In genomic region chr2:219507555-219508443, GRCh38 we compare ENCODE assay signal across 17 cellular contexts.
DNase-seq lines count a peak whose midpoint lies in the region; ATAC-seq lines count a peak whose summit lies in the region.
"Had no signal": no experiment of that assay in that cellular context is flagged by ENCODE, and none has a peak within 500 bp of the region (broad histone marks: within the 10 kb centered on the region; RNA-seq: fewer than 3 reads in every experiment).

No MANE protein-coding gene starts in this region.

- peak overlapping the region; percentile 11 for H3K27ac ChIP-seq in effector memory CD4-positive, alpha-beta T cell (ENCODE audit: insufficient read depth, low read length, poor library complexity, severe bottlenecking)
- H3K27ac ChIP-seq: lower lobe of right lung had no signal

- no peaks in the 10 kb centered on the region for H3K9me3 ChIP-seq in effector memory CD4-positive, alpha-beta T cell (ENCODE audit: control insufficient read depth, low read length)
- H3K9me3 ChIP-seq: lower lobe of right lung, MG63, uterus had no signal

- peaks cover 31% of the 10 kb centered on the region for H3K36me3 ChIP-seq in effector memory CD4-positive, alpha-beta T cell (ENCODE audit: control insufficient read depth, insufficient read depth, low read length)
- H3K36me3 ChIP-seq: MG63, uterus had no signal

- H3K4me1 ChIP-seq in effector memory CD4-positive, alpha-beta T cell (ENCODE audit: control insufficient read depth, insufficient read depth, low read length, poor library complexity, severe bottlenecking): peaks cover 12% of the 10 kb centered on the region

- no peak overlapping the region for H3K4me3 ChIP-seq in effector memory CD4-positive, alpha-beta T cell (ENCODE audit: insufficient read depth, low read depth, low read length, poor library complexity, severe bottlenecking)
- H3K4me3 ChIP-seq: lower lobe of right lung, MG63, uterus had no signal

- ATAC-seq in HG03439 (IDR thresholded peaks at IDR 0.05; ENCODE audit: unreplicated experiment): no peak
- no peak for ATAC-seq in HG03175 (IDR thresholded peaks at IDR 0.05; ENCODE audit: unreplicated experiment)
- ATAC-seq: activated naive CD4-positive, alpha-beta T cell treated with anti-CD3 and anti-CD28 coated beads, Interleukin-2, amount 50 U/mL, for 72 hours; effector memory CD8-positive, alpha-beta T cell; lower lobe of right lung; stimulated activated naive CD8-positive, alpha-beta T cell treated with anti-CD3 and anti-CD28 coated beads, Interleukin-15, amount 100 ng/mL, for 72 hours had no signal

- DNase-seq in D341Med (ENCODE audit: low spot score): peak; percentile 64
- peak; percentile 75 for DNase-seq in NCI-H69 (lab: John Stamatoyannopoulos, UW)
- no peak for DNase-seq in effector memory CD4-positive, alpha-beta T cell
- DNase-seq in GF-D8 (lab: John Stamatoyannopoulos, UW): no peak
- DNase-seq: activated CD4-positive, alpha-beta T cell treated with anti-CD3 and anti-CD28 coated beads for 1 hour; activated T-cell treated with anti-CD3 and anti-CD28 coated beads for 4 hours; effector memory CD8-positive, alpha-beta T cell; lower lobe of right lung; MG63; naive B cell; NCI-H2081; NCI-H748 treated with DMSO at 0.1 percent for 48 hours; stimulated activated naive CD8-positive, alpha-beta T cell treated with anti-CD3 and anti-CD28 coated beads, Interleukin-15, amount 100 ng/mL, for 72 hours had no signal

- peaks cover 22% of the 10 kb centered on the region for H3K27me3 ChIP-seq in effector memory CD4-positive, alpha-beta T cell (replicated peaks; ENCODE audit: control insufficient read depth, insufficient read depth, low read length, poor library complexity, severe bottlenecking)
- H3K27me3 ChIP-seq: uterus had no signal

Comparison
In these comparisons a context has a peak if more than half of its experiments do, and no peak if none do; other contexts are left out.
1. DNase-seq: peak in D341Med (single experiment) and NCI-H69 (single experiment); none in effector memory CD4-positive, alpha-beta T cell (0 of 3) and GF-D8 (single experiment).